ENCODE assay signal across 11 cellular contexts in the genomic region with DNA sequence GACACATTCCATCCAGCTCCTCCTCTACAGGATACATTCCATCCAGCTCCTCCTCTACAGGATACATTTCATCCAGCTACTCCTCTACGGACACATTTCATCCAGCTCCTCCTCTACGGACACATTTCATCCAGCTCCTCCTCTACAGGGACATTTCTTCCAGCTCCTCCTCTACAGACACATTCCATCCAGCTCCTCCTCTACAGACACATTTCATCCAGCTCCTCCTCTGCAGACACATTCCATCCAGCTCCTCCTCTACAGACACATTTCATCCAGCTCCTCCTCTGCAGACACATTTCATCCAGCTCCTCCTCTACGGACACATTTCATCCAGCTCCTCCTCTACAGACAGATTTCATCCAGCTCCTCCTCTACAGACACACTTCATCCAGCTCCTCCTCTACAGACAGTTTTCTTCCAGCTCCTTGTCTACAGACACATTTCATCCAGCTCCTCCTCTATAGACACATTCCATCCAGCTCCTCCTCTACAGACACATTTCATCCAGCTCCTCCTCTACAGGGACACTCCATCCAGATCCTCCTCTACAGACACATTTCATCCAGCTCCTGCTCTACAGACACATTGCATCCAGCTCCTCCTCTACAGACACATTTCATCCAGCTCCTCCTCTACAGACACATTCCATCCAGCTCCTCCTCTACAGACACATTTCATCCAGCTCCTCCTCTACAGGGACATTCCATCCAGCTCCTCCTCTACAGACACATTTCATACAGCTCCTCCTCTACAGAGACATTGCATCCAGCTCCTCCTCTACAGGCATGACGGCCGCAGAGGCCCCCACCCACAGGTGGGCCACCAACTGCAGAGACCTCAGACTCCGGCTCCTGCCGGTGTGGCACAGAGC. TPM values are rescaled to one million over a fixed set of nuclear protein-coding genes. Genes with fewer than 3 reads are reported as not detected.
DNase-seq lines count a peak whose midpoint lies in the region; ATAC-seq and TF ChIP-seq lines count a peak whose summit lies in the region.
"Not testable (repeated sequence)": the region's sequence is repeated elsewhere in the genome, so short reads cannot be mapped to it uniquely, and the experiment has no call there.
"Had no signal": no experiment of that assay in that cellular context is flagged by ENCODE, and none has a peak within 500 bp of the region (broad histone marks: within the 10 kb centered on the region; RNA-seq: fewer than 3 reads in every experiment).

No MANE protein-coding gene starts in this region.

- BruUV-seq in Caco-2 (replicated peaks; lab: Mats Ljungman, UMichigan) = TSS peak; percentile 75

- not testable (repeated sequence) for TF ChIP-seq CTCF in Caco-2 (IDR thresholded peaks at IDR 0.05; ENCODE audit: insufficient read depth in 1 of 2, low read depth in 1 of 2, low read length in 1 of 2, severe bottlenecking in 1 of 2, unreplicated experiment in 1 of 2); endodermal cell (conservative IDR thresholded peaks at IDR 0.05); hepatocyte (IDR thresholded peaks at IDR 0.05; ENCODE audit: poor library complexity)

- ATAC-seq in natural killer cell treated with Interleukin-12 subunit alpha and Interleukin-12 subunit beta and Interleukin-15 and Interleukin-18, amount 100 ng/mL, for 72 hours = not testable (repeated sequence)

- H3K36me3 ChIP-seq in Caco-2 (ENCODE audit: control insufficient read depth, insufficient read depth, low read length); hepatocyte (replicated peaks; ENCODE audit: insufficient read depth, low read depth): not testable (repeated sequence)
- H3K36me3 ChIP-seq in SK-N-MC (ENCODE audit: insufficient read depth, low read length) (peaks cover 44% of the 10 kb centered on the region), endodermal cell (ENCODE audit: control insufficient read depth, insufficient read depth, low read length) (peaks cover 83% of the 10 kb centered on the region)

- not testable (repeated sequence) for H3K27me3 ChIP-seq in Caco-2 (replicated peaks; ENCODE audit: control insufficient read depth, insufficient read depth, low read length); endodermal cell (ENCODE audit: control insufficient read depth, insufficient read depth, low read length, poor library complexity, severe bottlenecking); hepatocyte

- H3K27ac Mint-ChIP-seq in Caco-2 (ENCODE audit: unreplicated experiment) (peak overlapping the region; percentile 91), endodermal cell (peak overlapping the region; percentile 89)
- H3K27ac Mint-ChIP-seq in activated naive CD8-positive, alpha-beta T cell = peak overlapping the region; percentile 18
- H3K27ac Mint-ChIP-seq in natural killer cell treated with Interleukin-12 subunit alpha and Interleukin-12 subunit beta and Interleukin-15 and Interleukin-18, amount 100 ng/mL, for 72 hours = not testable (repeated sequence)

- H3K27ac ChIP-seq in SK-N-MC (peak overlapping the region; percentile 99), endodermal cell (ENCODE audit: low read depth, low read length) (peak overlapping the region; percentile 91), hepatocyte (peak overlapping the region; percentile 73)

- not testable (repeated sequence) for H2AFZ ChIP-seq in hepatocyte

- peak overlapping the region; percentile 45 for H3K9ac ChIP-seq in SK-N-MC (ENCODE audit: insufficient read length)
- H3K9ac ChIP-seq in endodermal cell (ENCODE audit: extremely low read depth, low read length, poor library complexity, severe bottlenecking) = peak overlapping the region; percentile 59

- H3K4me1 ChIP-seq in Caco-2 = peaks cover 23% of the 10 kb centered on the region
- not testable (repeated sequence) for H3K4me1 ChIP-seq in endodermal cell (ENCODE audit: control insufficient read depth, insufficient read depth, low read length); hepatocyte (ENCODE audit: insufficient read depth)

- intact Hi-C loops in Caco-2 (cut with micrococcal nuclease; ENCODE audit: unreplicated experiment) = not testable (repeated sequence)

- H4K20me1 ChIP-seq in hepatocyte (ENCODE audit: insufficient read depth, poor library complexity, severe bottlenecking) = not testable (repeated sequence)

- CTCF ChIA-PET in Caco-2 (lab: Charles Lee) = not testable (repeated sequence)

- 89 to 91% methylated on average over 7 of the region's 7 CpGs for WGBS in endodermal cell (ENCODE audit: insufficient coverage in 1 of 2, insufficient read length in 1 of 2), 2 experiments
- WGBS in hepatocyte (ENCODE audit: low lambda C conversion rate, missing lambda C conversion rate) = 96% methylated on average over 5 of the region's 7 CpGs

- not testable (repeated sequence) for H3K4me2 ChIP-seq in hepatocyte

- H3K4me1 Mint-ChIP-seq in Caco-2 (ENCODE audit: low read depth, unreplicated experiment) = peaks cover 31% of the 10 kb centered on the region
- H3K4me1 Mint-ChIP-seq in activated naive CD8-positive, alpha-beta T cell (ENCODE audit: low read depth); endodermal cell: not testable (repeated sequence)
- H3K4me1 Mint-ChIP-seq in natural killer cell treated with Interleukin-12 subunit alpha and Interleukin-12 subunit beta and Interleukin-15 and Interleukin-18, amount 100 ng/mL, for 72 hours (ENCODE audit: low read depth in 2 of 2) = peaks cover 15 to 22% of the 10 kb centered on the region in 2 donors

- peaks cover 92% of the 10 kb centered on the region for H3K36me3 Mint-ChIP-seq in Caco-2 (ENCODE audit: insufficient read depth, unreplicated experiment)
- H3K36me3 Mint-ChIP-seq in activated naive CD8-positive, alpha-beta T cell = not testable (repeated sequence)
- H3K36me3 Mint-ChIP-seq in endodermal cell (ENCODE audit: low read depth) = peaks cover 73% of the 10 kb centered on the region
- peaks cover 12% of the 10 kb centered on the region for H3K36me3 Mint-ChIP-seq in natural killer cell treated with Interleukin-12 subunit alpha and Interleukin-12 subunit beta and Interleukin-15 and Interleukin-18, amount 100 ng/mL, for 72 hours

- peaks cover 34% of the 10 kb centered on the region for H3K9me3 Mint-ChIP-seq in Caco-2 (ENCODE audit: unreplicated experiment)
- H3K9me3 Mint-ChIP-seq in activated naive CD8-positive, alpha-beta T cell (ENCODE audit: low read depth); endodermal cell; natural killer cell treated with Interleukin-12 subunit alpha and Interleukin-12 subunit beta and Interleukin-15 and Interleukin-18, amount 100 ng/mL, for 72 hours: not testable (repeated sequence)

- H3K4me3 ChIP-seq in Caco-2 (ENCODE audit: low read depth, low read length); hepatocyte: not testable (repeated sequence)
- H3K4me3 ChIP-seq in SK-N-MC = peak overlapping the region; percentile 61
- H3K4me3 ChIP-seq in endodermal cell (ENCODE audit: low read length) = peak overlapping the region; percentile 27

- H3K9me2 ChIP-seq in hepatocyte (replicated peaks; ENCODE audit: insufficient read depth) = not testable (repeated sequence)

- DNase-seq in Caco-2 (peak in 1 of 2 experiments; percentile 55), HT-29 (ENCODE audit: low spot score) (peak; percentile 74), SK-N-MC (ENCODE audit: low read depth, low spot score) (peak; percentile 71), endodermal cell (peak; percentile 38)
- not testable (repeated sequence) for DNase-seq in hepatocyte (ENCODE audit: low spot score)
- peak; percentile 18 for DNase-seq in natural killer cell treated with Interleukin-12 subunit alpha and Interleukin-12 subunit beta and Interleukin-15 and Interleukin-18, amount 100 ng/mL, for 72 hours (ENCODE audit: low spot score)

- not testable (repeated sequence) for H3K79me2 ChIP-seq in hepatocyte

- not testable (repeated sequence) for H3K9me3 ChIP-seq in Caco-2; SK-N-MC (ENCODE audit: low read depth, low read length); hepatocyte (ENCODE audit: low read depth)
- H3K9me3 ChIP-seq in endodermal cell (ENCODE audit: control insufficient read depth, low read length) = peaks cover 30% of the 10 kb centered on the region

- H3K27me3 Mint-ChIP-seq in Caco-2 (ENCODE audit: insufficient read depth, unreplicated experiment); activated naive CD8-positive, alpha-beta T cell; endodermal cell (ENCODE audit: insufficient read depth); natural killer cell treated with Interleukin-12 subunit alpha and Interleukin-12 subunit beta and Interleukin-15 and Interleukin-18, amount 100 ng/mL, for 72 hours: not testable (repeated sequence)

- POLR2A ChIA-PET in Caco-2 (lab: Charles Lee) = not testable (repeated sequence)

- peak overlapping the region; percentile 42 for H3K4me3 Mint-ChIP-seq in Caco-2 (ENCODE audit: unreplicated experiment)
- not testable (repeated sequence) for H3K4me3 Mint-ChIP-seq in activated naive CD8-positive, alpha-beta T cell; endodermal cell; natural killer cell treated with Interleukin-12 subunit alpha and Interleukin-12 subunit beta and Interleukin-15 and Interleukin-18, amount 100 ng/mL, for 72 hours

RNA-seq across cellular contexts. Expression of gene CLPTM1L, which starts 16.4 kb away (rescaled TPM):
- total RNA-seq in Caco-2 (2022) = 114 and 122 TPM in 2 replicates
- total RNA-seq in HT-29 (2014; rRNA removed; shearing (Covaris generic)) = 392 and 406 TPM in 2 replicates
- 10 to 100 TPM; 68.0 to 89.4 TPM for total RNA-seq in endodermal cell
- polyA plus RNA-seq in endodermal cell (2013, experiment 1 of 2) = 90.0 TPM
- polyA plus RNA-seq in endodermal cell (2013, experiment 2 of 2) = 75.7 TPM
- 99.3 and 130 TPM in 2 replicates for total RNA-seq in hepatocyte
- polyA plus RNA-seq in hepatocyte = 129 and 143 TPM in 2 replicates
- total RNA-seq in natural killer cell treated with Interleukin-12 subunit alpha and Interleukin-12 subunit beta and Interleukin-15 and Interleukin-18, amount 100 ng/mL, for 72 hours = 100 to 1,000 TPM; 112 to 178 TPM

RNA-seq across cellular contexts. Expression of gene TERT, which starts 33.6 kb away (rescaled TPM):
- total RNA-seq in Caco-2 (2022) (5.1 and 6.1 TPM in 2 replicates), endodermal cell (1 to 10 TPM; 7.1 to 9.8 TPM), hepatocyte (not detected in 2 replicates)
- total RNA-seq in HT-29 (2014; rRNA removed; shearing (Covaris generic)) = 0.23 and 4.9 TPM in 2 replicates
- polyA plus RNA-seq in endodermal cell (2013, experiment 1 of 2) = 3.0 TPM
- polyA plus RNA-seq in endodermal cell (2013, experiment 2 of 2) = 2.3 TPM
- polyA plus RNA-seq in hepatocyte = 0.08 TPM in 1 of 2 replicates, not detected in the other
- 1 to 10 TPM in 1 of 2 donors, not detected in 1; 1.3 TPM for total RNA-seq in natural killer cell treated with Interleukin-12 subunit alpha and Interleukin-12 subunit beta and Interleukin-15 and Interleukin-18, amount 100 ng/mL, for 72 hours
- total RNA-seq: gastroesophageal sphincter, lung microvascular endothelial cell, Right ventricle myocardium inferior, subcutaneous adipose tissue had no signal
